ENCODE assay signal across 35 cellular contexts in genomic region chr7:129231666-129232065, GRCh38. TPM values are rescaled to one million over a fixed set of nuclear protein-coding genes. Genes with fewer than 3 reads are reported as not detected.
"Had no signal": no experiment of that assay in that cellular context is flagged by ENCODE, and none has a peak within 500 bp of the region (broad histone marks: within the 10 kb centered on the region; RNA-seq: fewer than 3 reads in every experiment).

No MANE protein-coding gene starts in this region.

- H3K9me3 Mint-ChIP-seq: activated B cell treated with CpG ODN at 0.5 μM for 24 hours; activated CD4-positive, alpha-beta memory T cell treated with anti-CD3 and anti-CD28 coated beads, Interleukin-2, amount 10 ng/mL, durations not matched to agents 7 days and 5 days; activated CD4-positive, alpha-beta T cell treated with anti-CD3 and anti-CD28 coated beads, Interleukin-2, amount 10 ng/mL, durations not matched to agents 7 days and 5 days; activated naive CD4-positive, alpha-beta T cell treated with anti-CD3 and anti-CD28 coated beads, Interleukin-2, amount 10 ng/mL, durations not matched to agents 7 days and 5 days; activated naive CD4-positive, alpha-beta T cell treated with anti-CD3 and anti-CD28 coated beads, Interleukin-2, amount 50 U/mL, for 24 hours; activated naive CD8-positive, alpha-beta T cell treated with anti-CD3 and anti-CD28 coated beads, Interleukin-2, amount 10 ng/mL, durations not matched to agents 7 days and 5 days; activated naive CD8-positive, alpha-beta T cell treated with anti-CD3 and anti-CD28 coated beads, Interleukin-2, amount 50 U/mL, for 24 hours; activated T-cell treated with anti-CD3 and anti-CD28 coated beads, Interleukin-2, amount 50 U/mL, for 24 hours; activated T-helper 2 cell treated with anti-CD3 and anti-CD28 coated beads, Interferon-gamma antibody, Interleukin-2, Interleukin-4, amounts not matched to agents 10 μg/mL and 5 μg/mL and 100 μg/mL, durations not matched to agents 14 hours and 24 hours and 36 hours; brain; T-helper 1 cell treated with Interleukin-12 subunit alpha and Interleukin-12 subunit beta and Interleukin-4 antibody, amounts not matched to agents 30 μg/mL and 1 μg/mL, for 36 hours; T-helper 2 cell treated with Interferon-gamma antibody and Interleukin-4, amounts not matched to agents 5 μg/mL and 100 μg/mL, for 36 hours had no signal

- H3K36me3 Mint-ChIP-seq: activated naive CD8-positive, alpha-beta T cell treated with anti-CD3 and anti-CD28 coated beads, Interleukin-2, amount 10 ng/mL, durations not matched to agents 7 days and 5 days had no signal

- H3K27me3 ChIP-seq: ascending aorta had no signal

- DNase-seq: activated B cell treated with CpG ODN at 0.5 μM for 24 hours; activated CD4-positive, alpha-beta memory T cell treated with anti-CD3 and anti-CD28 coated beads, Interleukin-2, amount 10 ng/mL, durations not matched to agents 7 days and 5 days; activated CD4-positive, alpha-beta T cell treated with anti-CD3 and anti-CD28 coated beads for 36 hours; activated CD4-positive, alpha-beta T cell treated with anti-CD3 and anti-CD28 coated beads for 48 hours; activated CD4-positive, alpha-beta T cell treated with anti-CD3 and anti-CD28 coated beads, Interleukin-2, amount 10 ng/mL, durations not matched to agents 7 days and 5 days; activated CD4-positive, alpha-beta T cell treated with anti-CD3 and anti-CD28 coated beads, Interleukin-2, amount 50 U/mL, for 48 hours; activated CD4-positive, CD25-positive, alpha-beta regulatory T cell treated with anti-CD3 and anti-CD28 coated beads, Interleukin-2, amount 50 U/mL, for 72 hours; activated CD8-positive, alpha-beta memory T cell treated with anti-CD3 and anti-CD28 coated beads for 24 hours; activated CD8-positive, alpha-beta memory T cell treated with anti-CD3 and anti-CD28 coated beads, Interleukin-2, amount 10 ng/mL, durations not matched to agents 7 days and 5 days; activated CD8-positive, alpha-beta memory T cell treated with anti-CD3 and anti-CD28 coated beads, Interleukin-2, amount 50 U/mL, for 48 hours; activated CD8-positive, alpha-beta T cell treated with anti-CD3 and anti-CD28 coated beads, Interleukin-2, amount 10 ng/mL, durations not matched to agents 7 days and 5 days; activated effector memory CD4-positive, alpha-beta T cell treated with Interleukin-2 at 50 U/mL for 16 hours; activated gamma-delta T cell; activated naive CD4-positive, alpha-beta T cell treated with anti-CD3 and anti-CD28 coated beads, Interleukin-2, amount 10 ng/mL, durations not matched to agents 7 days and 5 days; activated naive CD4-positive, alpha-beta T cell treated with Interleukin-2 at 50 U/mL for 16 hours; activated naive CD8-positive, alpha-beta T cell treated with anti-CD3 and anti-CD28 coated beads, Interleukin-2, amount 10 ng/mL, durations not matched to agents 7 days and 5 days; activated naive CD8-positive, alpha-beta T cell treated with anti-CD3 and anti-CD28 coated beads, Interleukin-2, amount 50 U/mL, for 24 hours; activated T-cell treated with anti-CD3 and anti-CD28 coated beads, Interleukin-2, amount 50 U/mL, for 24 hours; activated T-cell treated with anti-CD3 and anti-CD28 coated beads, Interleukin-2, amount 50 U/mL, for 48 hours; amygdala; anterior cingulate cortex; central memory CD4-positive, alpha-beta T cell; T-helper 1 cell; T-helper 2 cell; T-helper 9 cell had no signal

- H3K36me3 ChIP-seq: ascending aorta had no signal

- H3K27me3 Mint-ChIP-seq: activated B cell treated with CpG ODN at 0.5 μM for 24 hours; activated CD4-positive, alpha-beta memory T cell treated with anti-CD3 and anti-CD28 coated beads, Interleukin-2, amount 10 ng/mL, durations not matched to agents 7 days and 5 days; activated CD4-positive, alpha-beta T cell treated with anti-CD3 and anti-CD28 coated beads for 36 hours; activated CD4-positive, alpha-beta T cell treated with anti-CD3 and anti-CD28 coated beads, Interleukin-2, amount 10 ng/mL, durations not matched to agents 7 days and 5 days; activated CD8-positive, alpha-beta memory T cell treated with anti-CD3 and anti-CD28 coated beads, Interleukin-2, amount 10 ng/mL, durations not matched to agents 7 days and 5 days; activated naive CD4-positive, alpha-beta T cell treated with anti-CD3 and anti-CD28 coated beads, Interleukin-2, amount 10 ng/mL, durations not matched to agents 7 days and 5 days; activated naive CD4-positive, alpha-beta T cell treated with anti-CD3 and anti-CD28 coated beads, Interleukin-2, amount 50 U/mL, for 24 hours; activated naive CD8-positive, alpha-beta T cell; activated naive CD8-positive, alpha-beta T cell treated with anti-CD3 and anti-CD28 coated beads, Interleukin-2, amount 50 U/mL, for 24 hours; activated T-cell treated with anti-CD3 and anti-CD28 coated beads, Interleukin-2, amount 50 U/mL, for 24 hours; brain had no signal

- H3K4me1 ChIP-seq: ascending aorta had no signal

- H3K4me3 Mint-ChIP-seq: activated B cell treated with CpG ODN at 0.5 μM for 24 hours; activated CD4-positive, alpha-beta memory T cell treated with anti-CD3 and anti-CD28 coated beads, Interleukin-2, amount 10 ng/mL, durations not matched to agents 7 days and 5 days; activated CD4-positive, alpha-beta T cell treated with anti-CD3 and anti-CD28 coated beads for 36 hours; activated CD4-positive, alpha-beta T cell treated with anti-CD3 and anti-CD28 coated beads, Interleukin-2, amount 10 ng/mL, durations not matched to agents 7 days and 5 days; activated CD8-positive, alpha-beta memory T cell treated with anti-CD3 and anti-CD28 coated beads, Interleukin-2, amount 10 ng/mL, durations not matched to agents 7 days and 5 days; activated CD8-positive, alpha-beta T cell treated with anti-CD3 and anti-CD28 coated beads, Interleukin-2, amount 10 ng/mL, durations not matched to agents 7 days and 5 days; activated naive CD4-positive, alpha-beta T cell treated with anti-CD3 and anti-CD28 coated beads, Interleukin-2, amount 10 ng/mL, durations not matched to agents 7 days and 5 days; activated naive CD4-positive, alpha-beta T cell treated with anti-CD3 and anti-CD28 coated beads, Interleukin-2, amount 50 U/mL, for 24 hours; activated naive CD8-positive, alpha-beta T cell; activated naive CD8-positive, alpha-beta T cell treated with anti-CD3 and anti-CD28 coated beads, Interleukin-2, amount 10 ng/mL, durations not matched to agents 7 days and 5 days; activated naive CD8-positive, alpha-beta T cell treated with anti-CD3 and anti-CD28 coated beads, Interleukin-2, amount 50 U/mL, for 24 hours; activated T-cell treated with anti-CD3 and anti-CD28 coated beads, Interleukin-2, amount 50 U/mL, for 24 hours; T-helper 1 cell treated with Interleukin-12 subunit alpha and Interleukin-12 subunit beta and Interleukin-4 antibody, amounts not matched to agents 30 μg/mL and 1 μg/mL, for 36 hours; T-helper 2 cell treated with Interferon-gamma antibody and Interleukin-4, amounts not matched to agents 5 μg/mL and 100 μg/mL, for 36 hours had no signal

- H3K27ac Mint-ChIP-seq: activated B cell treated with CpG ODN at 0.5 μM for 24 hours; activated CD4-positive, alpha-beta memory T cell treated with anti-CD3 and anti-CD28 coated beads, Interleukin-2, amount 10 ng/mL, durations not matched to agents 7 days and 5 days; activated CD4-positive, alpha-beta T cell treated with anti-CD3 and anti-CD28 coated beads for 36 hours; activated CD4-positive, alpha-beta T cell treated with anti-CD3 and anti-CD28 coated beads, Interleukin-2, amount 10 ng/mL, durations not matched to agents 7 days and 5 days; activated CD8-positive, alpha-beta memory T cell treated with anti-CD3 and anti-CD28 coated beads, Interleukin-2, amount 10 ng/mL, durations not matched to agents 7 days and 5 days; activated CD8-positive, alpha-beta T cell treated with anti-CD3 and anti-CD28 coated beads, Interleukin-2, amount 10 ng/mL, durations not matched to agents 7 days and 5 days; activated naive CD4-positive, alpha-beta T cell treated with anti-CD3 and anti-CD28 coated beads, Interleukin-2, amount 10 ng/mL, durations not matched to agents 7 days and 5 days; activated naive CD4-positive, alpha-beta T cell treated with anti-CD3 and anti-CD28 coated beads, Interleukin-2, amount 50 U/mL, for 24 hours; activated naive CD8-positive, alpha-beta T cell; activated naive CD8-positive, alpha-beta T cell treated with anti-CD3 and anti-CD28 coated beads, Interleukin-2, amount 10 ng/mL, durations not matched to agents 7 days and 5 days; activated naive CD8-positive, alpha-beta T cell treated with anti-CD3 and anti-CD28 coated beads, Interleukin-2, amount 50 U/mL, for 24 hours; activated T-cell treated with anti-CD3 and anti-CD28 coated beads, Interleukin-2, amount 50 U/mL, for 24 hours; activated T-helper 2 cell treated with anti-CD3 and anti-CD28 coated beads, Interferon-gamma antibody, Interleukin-2, Interleukin-4, amounts not matched to agents 10 μg/mL and 5 μg/mL and 100 μg/mL, durations not matched to agents 14 hours and 24 hours and 36 hours; T-helper 1 cell treated with Interleukin-12 subunit alpha and Interleukin-12 subunit beta and Interleukin-4 antibody, amounts not matched to agents 30 μg/mL and 1 μg/mL, for 36 hours; T-helper 2 cell treated with Interferon-gamma antibody and Interleukin-4, amounts not matched to agents 5 μg/mL and 100 μg/mL, for 36 hours had no signal

- H3K9me3 ChIP-seq: ascending aorta had no signal

- FAIRE-seq: bronchial epithelial cell, TTC549 had no signal

- H3K4me3 ChIP-seq: ascending aorta had no signal

- ATAC-seq: activated CD4-positive, alpha-beta T cell treated with anti-CD3 and anti-CD28 coated beads for 36 hours; activated CD8-positive, alpha-beta memory T cell treated with anti-CD3 and anti-CD28 coated beads, Interleukin-2, amount 10 ng/mL, durations not matched to agents 7 days and 5 days; activated CD8-positive, alpha-beta T cell treated with anti-CD3 and anti-CD28 coated beads, Interleukin-2, amount 10 ng/mL, durations not matched to agents 7 days and 5 days; activated naive CD8-positive, alpha-beta T cell treated with anti-CD3 and anti-CD28 coated beads, Interleukin-2, amount 50 U/mL, for 24 hours had no signal

- H3K27ac ChIP-seq: ascending aorta, VCaP had no signal

RNA-seq across cellular contexts. Expression of gene SMO, which starts 43.2 kb away (rescaled TPM):
- total RNA-seq: activated CD4-positive, alpha-beta memory T cell treated with anti-CD3 and anti-CD28 coated beads, Interleukin-2, amount 10 ng/mL, durations not matched to agents 7 days and 5 days; activated CD4-positive, alpha-beta T cell treated with anti-CD3 and anti-CD28 coated beads, Interleukin-2, amount 10 ng/mL, durations not matched to agents 7 days and 5 days; activated CD8-positive, alpha-beta T cell treated with anti-CD3 and anti-CD28 coated beads, Interleukin-2, amount 10 ng/mL, durations not matched to agents 7 days and 5 days had no signal
